ENCODE assay signal across 9 cellular contexts in genomic region chr18:13680612-13681011, GRCh38. TPM values are rescaled to one million over a fixed set of nuclear protein-coding genes. Genes with fewer than 3 reads are reported as not detected.
DNase-seq lines count a peak whose midpoint lies in the region; ATAC-seq and TF ChIP-seq lines count a peak whose summit lies in the region.
"Had no signal": no experiment of that assay in that cellular context is flagged by ENCODE, and none has a peak within 500 bp of the region (broad histone marks: within the 10 kb centered on the region; RNA-seq: fewer than 3 reads in every experiment).

No MANE protein-coding gene starts in this region.

- no CpG with 5 or more reads among the region's 5 CpGs for WGBS in mesendoderm (ENCODE audit: extremely low coverage, insufficient coverage, low lambda C conversion rate)

- no peak overlapping the region for H3K23ac ChIP-seq in mesendoderm (ENCODE audit: low read length)

- no peak overlapping the region for H3K4ac ChIP-seq in mesendoderm (ENCODE audit: low read depth, low read length)

- no peak overlapping the region for H3K4me3 ChIP-seq in dorsolateral prefrontal cortex
- H3K4me3 ChIP-seq in mesendoderm (ENCODE audit: low read length): no peak overlapping the region

- no peaks in the 10 kb centered on the region for H3K27me3 ChIP-seq in dorsolateral prefrontal cortex
- H3K27me3 ChIP-seq in mesendoderm (ENCODE audit: insufficient read depth, low read length, poor library complexity): no peaks in the 10 kb centered on the region

- H3K36me3 ChIP-seq in mesendoderm (ENCODE audit: control insufficient read depth, insufficient read depth, low read length): no peaks in the 10 kb centered on the region

- no peak overlapping the region for H2BK5ac ChIP-seq in mesendoderm (ENCODE audit: low read length)

- H3K56ac ChIP-seq in mesendoderm (ENCODE audit: low read length): no peak overlapping the region

- H2AK5ac ChIP-seq in mesendoderm (ENCODE audit: low read length): no peak overlapping the region

- H3K4me2 ChIP-seq in mesendoderm (ENCODE audit: low read length): no peak overlapping the region

- H3K9ac ChIP-seq in mesendoderm (ENCODE audit: low read length): no peak overlapping the region

- DNase-seq in Daoy (ENCODE audit: low read depth): peak; percentile 10
- DNase-seq in HuH-7 (ENCODE audit: low spot score): peak; percentile 40
- peak in 2 of 10 donors; percentile 52 to 58 for DNase-seq in dorsolateral prefrontal cortex
- peak; percentile 67 for DNase-seq in mesendoderm
- no peak for DNase-seq in HK-2 (ENCODE audit: unreplicated experiment)
- DNase-seq in NCI-H2081 (lab: John Stamatoyannopoulos, UW): no peak
- DNase-seq: mesenchymal stem cell had no signal

- H2BK120ac ChIP-seq in mesendoderm (ENCODE audit: low read depth, low read length): no peak overlapping the region

- no peak overlapping the region for H3K18ac ChIP-seq in mesendoderm (ENCODE audit: low read length)

- no peak overlapping the region for H2BK15ac ChIP-seq in mesendoderm (replicated peaks; ENCODE audit: low read depth)

- peaks cover 1% of the 10 kb centered on the region for H3K4me1 ChIP-seq in mesendoderm (ENCODE audit: control insufficient read depth, low read depth, low read length)

- H3K79me2 ChIP-seq in mesendoderm (ENCODE audit: control insufficient read depth, insufficient read depth, low read length): peaks cover 7% of the 10 kb centered on the region

- no peak overlapping the region for H4K5ac ChIP-seq in mesendoderm (ENCODE audit: low read length)

- no peak overlapping the region for H4K8ac ChIP-seq in mesendoderm (ENCODE audit: low read depth, low read length)

- intact Hi-C loops in dorsolateral prefrontal cortex (cut with DNase I): no loop called here

- peak overlapping the region in 2 of 59 donors; percentile 34 to 48 for H3K27ac ChIP-seq in dorsolateral prefrontal cortex
- H3K27ac ChIP-seq in mesendoderm (ENCODE audit: low read depth, low read length): no peak overlapping the region

- TF ChIP-seq CTCF in dorsolateral prefrontal cortex (IDR thresholded peaks at IDR 0.05 in 54 of 56, conservative IDR thresholded peaks at IDR 0.05 in 2 of 56; ENCODE audit: low read depth in 1 of 56, partially characterized antibody in 56 of 56): peak in 53 of 56 donors; percentile 27 to 70 (median 50)

- H3K79me1 ChIP-seq in mesendoderm (ENCODE audit: low read length): peaks cover 2% of the 10 kb centered on the region

- ATAC-seq in HG03097 (IDR thresholded peaks at IDR 0.05; ENCODE audit: low FRiP score, unreplicated experiment) (no peak), GM18517 (IDR thresholded peaks at IDR 0.05; ENCODE audit: unreplicated experiment) (no peak)

RNA-seq across cellular contexts. Expression of gene FAM210A, which starts 45.7 kb away (rescaled TPM):
- total RNA-seq in Daoy (2014; rRNA removed; shearing (Covaris generic)): 14.5 and 15.7 TPM in 2 replicates
- total RNA-seq in dorsolateral prefrontal cortex: 10 to 100 TPM; 10.7 to 22.2 (median 16.6) TPM
- polyA plus RNA-seq in mesendoderm (2013, experiment 1 of 2): 16.4 TPM
- polyA plus RNA-seq in mesendoderm (2013, experiment 2 of 2): 15.5 TPM

RNA-seq across cellular contexts. Expression of gene RNMT, which starts 45.9 kb away (rescaled TPM):
- 25.1 and 32.7 TPM in 2 replicates for total RNA-seq in Daoy (2014; rRNA removed; shearing (Covaris generic))
- 10 to 100 TPM; 25.2 to 79.9 (median 53.7) TPM for total RNA-seq in dorsolateral prefrontal cortex
- 52.5 TPM for polyA plus RNA-seq in mesendoderm (2013, experiment 1 of 2)
- polyA plus RNA-seq in mesendoderm (2013, experiment 2 of 2): 52.6 TPM

Comparison
In these comparisons a context has a peak if more than half of its experiments do, and no peak if none do; other contexts are left out.
1. DNase-seq: peak in Daoy (single experiment), HuH-7 (single experiment) and mesendoderm (single experiment); none in HK-2 (single experiment) and NCI-H2081 (0 of 2).